8 cellular contexts compared by ENCODE assay signal in genomic region chr1:165851034-165851658, GRCh38. TPM values are rescaled to one million over a fixed set of nuclear protein-coding genes. Genes with fewer than 3 reads are reported as not detected.
DNase-seq lines count a peak whose midpoint lies in the region; ATAC-seq and TF ChIP-seq lines count a peak whose summit lies in the region.

No MANE protein-coding gene starts in this region.

- peak overlapping the region; percentile 20 for H3K4me3 Mint-ChIP-seq in activated T-helper 2 cell treated with anti-CD3 and anti-CD28 coated beads, Interferon-gamma antibody, Interleukin-2, Interleukin-4, amounts not matched to agents 10 μg/mL and 5 μg/mL and 100 μg/mL, durations not matched to agents 14 hours and 24 hours and 36 hours (ENCODE audit: low read depth)

- no peaks in the 10 kb centered on the region for H3K9me3 Mint-ChIP-seq in activated T-helper 2 cell treated with anti-CD3 and anti-CD28 coated beads, Interferon-gamma antibody, Interleukin-2, Interleukin-4, amounts not matched to agents 10 μg/mL and 5 μg/mL and 100 μg/mL, durations not matched to agents 14 hours and 24 hours and 36 hours

- no peaks in the 10 kb centered on the region for H3K27me3 Mint-ChIP-seq in activated T-helper 2 cell treated with anti-CD3 and anti-CD28 coated beads, Interferon-gamma antibody, Interleukin-2, Interleukin-4, amounts not matched to agents 10 μg/mL and 5 μg/mL and 100 μg/mL, durations not matched to agents 14 hours and 24 hours and 36 hours (ENCODE audit: low read depth)

- H3K4me3 ChIP-seq in upper lobe of right lung = no peak overlapping the region
- H3K4me3 ChIP-seq in H7 (ENCODE audit: insufficient read depth, low read depth, low read length) = no peak overlapping the region

- no peaks in the 10 kb centered on the region for H3K27me3 ChIP-seq in upper lobe of right lung
- H3K27me3 ChIP-seq in H7 (ENCODE audit: control insufficient read depth, insufficient read depth, low read length) = no peaks in the 10 kb centered on the region

- peaks cover 7% of the 10 kb centered on the region for H3K4me1 ChIP-seq in upper lobe of right lung

- in situ Hi-C loops in Caki2 (cut with HindIII; ENCODE audit: low pct_unique_long_range_greater_than_20kb, low sequenced_read_pairs) = no loop called here

- H3K4me1 Mint-ChIP-seq in activated T-helper 2 cell treated with anti-CD3 and anti-CD28 coated beads, Interferon-gamma antibody, Interleukin-2, Interleukin-4, amounts not matched to agents 10 μg/mL and 5 μg/mL and 100 μg/mL, durations not matched to agents 14 hours and 24 hours and 36 hours (ENCODE audit: low read depth) = peaks cover 70% of the 10 kb centered on the region

- no peak overlapping the region for H3K27ac Mint-ChIP-seq in activated T-helper 2 cell treated with anti-CD3 and anti-CD28 coated beads, Interferon-gamma antibody, Interleukin-2, Interleukin-4, amounts not matched to agents 10 μg/mL and 5 μg/mL and 100 μg/mL, durations not matched to agents 14 hours and 24 hours and 36 hours

- H3K27ac ChIP-seq in upper lobe of right lung = no peak overlapping the region

- peak; percentile 66 for DNase-seq in Caki2 (ENCODE audit: low read depth)
- peak; percentile 62 for DNase-seq in HPDE6-E6E7 (ENCODE audit: extremely low spot score)
- DNase-seq in activated T-helper 2 cell treated with anti-CD3 and anti-CD28 coated beads, Interferon-gamma antibody, Interleukin-2, Interleukin-4, amounts not matched to agents 10 μg/mL and 5 μg/mL and 100 μg/mL, durations not matched to agents 14 hours and 24 hours and 36 hours (ENCODE audit: low spot score) = peak; percentile 19
- DNase-seq in upper lobe of right lung = no peak
- no peak for DNase-seq in HK-2 (ENCODE audit: unreplicated experiment)
- no peak for DNase-seq in epidermal melanocyte (ENCODE audit: insufficient read length, low spot score)
- no peak for DNase-seq in H7

- ATAC-seq in GM21367 (IDR thresholded peaks at IDR 0.05; ENCODE audit: unreplicated experiment) = peak; percentile 76
- peak; percentile 33 for ATAC-seq in upper lobe of right lung

- H3K36me3 ChIP-seq in upper lobe of right lung (no peaks in the 10 kb centered on the region), H7 (replicated peaks; ENCODE audit: control insufficient read depth, insufficient read depth, low read length) (no peaks in the 10 kb centered on the region; the same call in 1 of the 2 replicates)

- H3K36me3 Mint-ChIP-seq in activated T-helper 2 cell treated with anti-CD3 and anti-CD28 coated beads, Interferon-gamma antibody, Interleukin-2, Interleukin-4, amounts not matched to agents 10 μg/mL and 5 μg/mL and 100 μg/mL, durations not matched to agents 14 hours and 24 hours and 36 hours (ENCODE audit: low read depth) = peaks cover 36% of the 10 kb centered on the region

- intact Hi-C loops in activated T-helper 2 cell treated with anti-CD3 and anti-CD28 coated beads, Interferon-gamma antibody, Interleukin-2, Interleukin-4, amounts not matched to agents 10 μg/mL and 5 μg/mL and 100 μg/mL, durations not matched to agents 14 hours and 24 hours and 36 hours (cut with micrococcal nuclease) = loop anchor here (2.0 kb wide), 1 partner anchor 22 kb away; no protein-coding TSS in a partner anchor
- intact Hi-C loops in upper lobe of right lung (cut with DNase I) = no loop called here

- H3K9me3 ChIP-seq in upper lobe of right lung = no peaks in the 10 kb centered on the region

- TF ChIP-seq CTCF in upper lobe of right lung (IDR thresholded peaks at IDR 0.05) = no peak

RNA-seq across cellular contexts. Expression of gene UCK2, which starts 23.7 kb away (rescaled TPM):
- 84.3 and 109 TPM in 2 replicates for total RNA-seq in Caki2 (2014; rRNA removed; shearing (Covaris generic); ENCODE audit: low replicate concordance)
- total RNA-seq in activated T-helper 2 cell treated with anti-CD3 and anti-CD28 coated beads, Interferon-gamma antibody, Interleukin-2, Interleukin-4, amounts not matched to agents 10 μg/mL and 5 μg/mL and 100 μg/mL, durations not matched to agents 14 hours and 24 hours and 36 hours = 94.3 and 100 TPM in 2 replicates
- 14.7 TPM for total RNA-seq in upper lobe of right lung
- total RNA-seq in H7 (2014; rRNA removed; shearing (Covaris generic)) = 158 and 160 TPM in 2 replicates

Comparison
In these comparisons a context has a peak if more than half of its experiments do, and no peak if none do; other contexts are left out.
1. DNase-seq: peak in Caki2 (single experiment), HPDE6-E6E7 (single experiment) and activated T-helper 2 cell treated with anti-CD3 and anti-CD28 coated beads, Interferon-gamma antibody, Interleukin-2, Interleukin-4, amounts not matched to agents 10 μg/mL and 5 μg/mL and 100 μg/mL, durations not matched to agents 14 hours and 24 hours and 36 hours (single experiment); none in upper lobe of right lung (single experiment), HK-2 (single experiment), epidermal melanocyte (single experiment) and H7 (single experiment).